In the genomic region with DNA sequence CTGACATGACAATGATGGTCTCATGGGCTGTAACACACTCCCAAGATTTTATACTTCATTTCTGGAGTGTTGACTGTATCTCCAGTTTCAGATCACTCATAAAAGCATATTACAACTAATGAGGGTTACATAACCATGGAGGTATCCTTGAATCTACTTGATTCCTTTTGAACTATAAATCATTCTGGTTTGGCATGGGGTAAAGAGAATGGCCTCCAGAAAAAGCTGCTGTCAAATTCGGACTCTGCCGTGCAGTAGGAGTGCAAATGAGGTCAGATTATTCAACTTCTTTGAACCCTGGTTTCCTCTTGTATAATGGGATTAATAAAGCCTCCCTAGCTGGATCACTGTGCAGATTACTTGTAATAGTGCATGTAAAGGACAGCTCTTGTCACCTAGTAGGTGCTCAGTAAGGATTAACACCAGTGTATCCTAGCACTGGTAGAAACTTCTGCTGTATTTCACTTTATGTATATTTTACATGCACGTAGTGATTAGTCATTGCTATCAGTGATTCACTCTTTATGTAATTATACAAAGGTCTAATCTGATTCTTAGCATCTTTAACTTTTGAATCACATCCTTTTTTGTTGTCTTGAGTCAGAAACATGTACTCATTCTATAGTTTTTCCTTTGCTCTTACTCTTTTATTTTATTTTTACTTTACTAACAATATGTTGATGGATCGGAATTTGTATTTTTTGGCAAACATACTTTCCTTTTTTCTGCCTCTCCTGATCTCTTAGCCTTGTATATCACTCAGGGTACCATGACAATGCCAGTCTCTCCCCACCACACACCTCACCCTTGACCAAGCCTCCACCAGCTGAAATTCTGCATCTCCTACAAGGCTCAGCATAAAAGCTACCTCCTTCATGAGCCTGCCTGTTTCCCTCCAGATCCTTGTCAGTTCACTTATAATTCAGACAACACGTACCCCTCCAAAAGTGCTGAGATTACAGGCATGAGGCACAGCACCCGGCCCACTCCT, we compare ENCODE assay signal across 8 cellular contexts. TPM values are rescaled to one million over a fixed set of nuclear protein-coding genes. Genes with fewer than 3 reads are reported as not detected.
DNase-seq lines count a peak whose midpoint lies in the region; ATAC-seq, FAIRE-seq and TF ChIP-seq lines count a peak whose summit lies in the region.
"Had no signal": no experiment of that assay in that cellular context is flagged by ENCODE, and none has a peak within 500 bp of the region (broad histone marks: within the 10 kb centered on the region; RNA-seq: fewer than 3 reads in every experiment).

No MANE protein-coding gene starts in this region.

- H3K9ac ChIP-seq in GM12878 (ENCODE audit: control insufficient read depth, insufficient read depth, low read length) (no peak overlapping the region), MM.1S (ENCODE audit: low read length) (no peak overlapping the region)

- TF ChIP-seq POLR2A in GM12878 (IDR thresholded peaks at IDR 0.05; ENCODE audit: low read depth, low read length), result no peak

- H3K9me3 Mint-ChIP-seq in neural crest cell, result no peaks in the 10 kb centered on the region

- 75% methylated on average over 6 of the region's 6 CpGs for WGBS in GM12878 (ENCODE audit: insufficient coverage, insufficient replicate concordance, low lambda C conversion rate, missing lambda C conversion rate)

- TF ChIP-seq CTCF in GM12878 (IDR thresholded peaks at IDR 0.05 in 2 of 3, conservative IDR thresholded peaks at IDR 0.05 in 1 of 3; ENCODE audit: control insufficient read depth in 2 of 3, extremely low read depth in 1 of 3, insufficient read depth in 1 of 3, low read depth in 3 of 3, low read length in 3 of 3) (no peak), neural crest cell (conservative IDR thresholded peaks at IDR 0.05) (no peak), MM.1S (IDR thresholded peaks at IDR 0.05; ENCODE audit: low read length) (no peak)

- in situ Hi-C loops in GM12878 (cut with MboI), result loop anchor here (25.0 kb wide), 1 partner anchor 351 kb away; the partner anchor contains the start of gene ZNF326

- FAIRE-seq in GM12878 (lab: Jason Lieb, UNC), result peak; percentile 23

- H3K4me2 ChIP-seq in GM12878 (ENCODE audit: control insufficient read depth, insufficient read depth) (peak overlapping the region; percentile 15), MM.1S (ENCODE audit: low read depth, low read length) (no peak overlapping the region)

- no peak for TF ChIP-seq EP300 in GM12878 (IDR thresholded peaks at IDR 0.05; ENCODE audit: borderline replicate concordance in 1 of 2, control insufficient read depth in 1 of 2, low read depth in 2 of 2, low read length in 2 of 2)

- SMC1A ChIA-PET in GM12878 (lab: Charles Lee; ENCODE audit: uncharacterized antibody, unreplicated experiment), result interaction anchor here (0.6 to 20.4 kb wide), 26 partner anchors 8 to 146 kb away, joined by 3 to 391 read pairs (median 5); partner anchors contain the start of gene LRRC8B

- H3K36me3 ChIP-seq in GM12878 (ENCODE audit: control insufficient read depth in 2 of 2, insufficient read depth in 2 of 2, low read length in 1 of 2) (no peaks in the 10 kb centered on the region), MM.1S (replicated peaks; ENCODE audit: insufficient read depth, low read length) (no peaks in the 10 kb centered on the region)

- no peaks in the 10 kb centered on the region for H3K27me3 ChIP-seq in GM12878 (replicated peaks in 1 of 2; ENCODE audit: control insufficient read depth in 2 of 2, insufficient read depth in 2 of 2, low read length in 1 of 2)
- no peaks in the 10 kb centered on the region for H3K27me3 ChIP-seq in MM.1S (replicated peaks; ENCODE audit: insufficient read depth, low read length)

- peak; percentile 92 for DNase-seq in ELR (ENCODE audit: low read depth)
- peak; percentile 2 for DNase-seq in NCI-H510A (lab: John Stamatoyannopoulos, UW)
- DNase-seq in GM12878 (ENCODE audit: low read depth, low spot score), result no peak
- DNase-seq in neural crest cell (ENCODE audit: low read depth, low spot score), result no peak
- DNase-seq in posterior vena cava (ENCODE audit: low spot score), result no peak
- DNase-seq in MM.1S, result no peak

- no TSS peak for BruUV-seq in GM12878 (replicated peaks; lab: Mats Ljungman, UMichigan)

- H2AFZ ChIP-seq in GM12878 (ENCODE audit: control insufficient read depth, low read depth, low read length) (no peak overlapping the region), MM.1S (ENCODE audit: low read length) (no peak overlapping the region)

- H3K4me1 ChIP-seq in GM12878 (ENCODE audit: control insufficient read depth, insufficient read depth, low read length) (peaks cover 3% of the 10 kb centered on the region; the same call in 1 of the 2 replicates), MM.1S (ENCODE audit: low read length) (0 out of 2 replicates have a peak, but pooled peaks cover 11% of the 10 kb centered on the region)

- ATAC-seq in GM12878 (no peak), GM19463 (IDR thresholded peaks at IDR 0.05; ENCODE audit: unreplicated experiment) (no peak)
- ATAC-seq: esophagus mucosa had no signal

- H3K36me3 Mint-ChIP-seq in neural crest cell (ENCODE audit: low read depth), result no peaks in the 10 kb centered on the region

- H3F3A ChIP-seq in MM.1S (ENCODE audit: insufficient read depth, low read length), result peaks cover 12% of the 10 kb centered on the region

- no peaks in the 10 kb centered on the region for H3K9me2 ChIP-seq in MM.1S (replicated peaks; ENCODE audit: insufficient read depth, low read length)

- H3K79me2 ChIP-seq in GM12878 (ENCODE audit: control insufficient read depth, insufficient read depth, low read length), result peaks cover 49% of the 10 kb centered on the region
- H3K79me2 ChIP-seq in MM.1S (ENCODE audit: low read length), result peaks cover 78% of the 10 kb centered on the region

- H3K4me3 ChIP-seq in GM12878, result no peak overlapping the region; the same call in 1 of the 2 replicates
- no peak overlapping the region for H3K4me3 ChIP-seq in MM.1S (ENCODE audit: low read length)

- no peak overlapping the region for H3K27ac Mint-ChIP-seq in neural crest cell (ENCODE audit: unreplicated experiment)

- no peak for TF ChIP-seq RAD21 in GM12878 (IDR thresholded peaks at IDR 0.05; ENCODE audit: insufficient read depth, low read depth, low read length)

- CTCF ChIA-PET in GM12878 (lab: Yijun Ruan, JAX), result interaction anchor here (0.7 to 19.0 kb wide), 14 partner anchors 9 to 126 kb away, joined by 3 to 369 read pairs (median 4); no protein-coding TSS in a partner anchor

- peaks cover 24% of the 10 kb centered on the region for H3K4me1 Mint-ChIP-seq in neural crest cell

- RAD21 ChIA-PET in GM12878 (lab: Charles Lee; ENCODE audit: unreplicated experiment), result interaction anchor here (0.6 to 12.5 kb wide), 17 partner anchors 9 to 169 kb away, joined by 3 to 302 read pairs (median 10); no protein-coding TSS in a partner anchor

- H3K4me3 Mint-ChIP-seq in neural crest cell, result peak overlapping the region; percentile 26

- H3K27ac ChIP-seq in GM12878 (ENCODE audit: control insufficient read depth, insufficient read depth) (peak overlapping the region; percentile 12; the same call in 1 of the 2 replicates), MM.1S (ENCODE audit: low read length) (no peak overlapping the region)

- intact Hi-C loops in GM12878 (cut with micrococcal nuclease; ENCODE audit: unreplicated experiment) (loop anchor here (10.0 kb wide), 1 partner anchor 359 kb away; the partner anchor contains the start of gene ZNF326), posterior vena cava (cut with DNase I) (loop anchor here in 1 of 2 donors (10.0 kb wide), 1 partner anchor 1359 kb away; no protein-coding TSS in a partner anchor)

- POLR2A ChIA-PET in GM12878 (lab: Charles Lee), result interaction anchor here (0.8 to 4.0 kb wide), 12 partner anchors 9 to 127 kb away, joined by 3 to 13 read pairs (median 4); no protein-coding TSS in a partner anchor

- H4K20me1 ChIP-seq in GM12878 (ENCODE audit: control insufficient read depth, insufficient read depth), result no peaks in the 10 kb centered on the region
- H4K20me1 ChIP-seq in MM.1S (ENCODE audit: insufficient read depth, low read length), result no peaks in the 10 kb centered on the region

- H3K27me3 Mint-ChIP-seq in neural crest cell (ENCODE audit: low read depth), result peaks cover 20% of the 10 kb centered on the region

- H3K9me3 ChIP-seq in GM12878 (replicated peaks; ENCODE audit: control insufficient read depth, insufficient read depth, low read length) (no peaks in the 10 kb centered on the region; the same call in 2 of the 3 replicates), MM.1S (replicated peaks; ENCODE audit: insufficient read depth, low read length) (no peaks in the 10 kb centered on the region)

TF ChIP-seq in GM12878, 131 proteins besides CTCF, POLR2A, EP300 and RAD21:
- no peak for TF ChIP-seq GATAD2B (conservative IDR thresholded peaks at IDR 0.05; ENCODE audit: low read depth)
- TF ChIP-seq KDM1A (IDR thresholded peaks at IDR 0.05; ENCODE audit: borderline replicate concordance), result no peak
- TF ChIP-seq ASH2L (IDR thresholded peaks at IDR 0.05; ENCODE audit: borderline replicate concordance, low read depth), result no peak
- TF ChIP-seq ZZZ3 (IDR thresholded peaks at IDR 0.05; ENCODE audit: control insufficient read depth, insufficient read length, low read depth), result no peak
- no peak for TF ChIP-seq ATF7 (IDR thresholded peaks at IDR 0.05; ENCODE audit: low read depth)

RNA-seq across cellular contexts. Expression of gene LRRC8C, which starts 3.2 kb away (rescaled TPM):
- 43.9 and 45.4 TPM in 2 replicates for total RNA-seq in GM12878 (2013; cell fraction: nucleolus; rRNA removed)
- total RNA-seq in GM12878 (2014; rRNA removed), result 11.7 and 12.9 TPM in 2 replicates
- total RNA-seq in GM12878 (2014; rRNA removed; fragmentation: Illumina TruSeq; extraction: Trizol), result 10.0 and 10.5 TPM in 2 replicates
- total RNA-seq in GM12878 (2021), result 10.6 and 11.4 TPM in 2 replicates
- 1.8 TPM for polyA plus RNA-seq in GM12878 (2011; ENCODE audit: low read depth)
- 16.3 and 21.7 TPM in 2 replicates for polyA plus RNA-seq in GM12878 (2011; rRNA removed)
- 8.5 and 9.4 TPM in 2 replicates for polyA plus RNA-seq in GM12878 (2011; cell fraction: cytosol; rRNA removed)
- polyA plus RNA-seq in GM12878 (2011; cell fraction: nucleus; rRNA removed), result 7.8 and 7.9 TPM in 2 replicates
- 2.2 and 2.6 TPM in 2 replicates for polyA plus RNA-seq in GM12878 (2012)
- polyA plus RNA-seq in GM12878 (2014; fragmentation: Illumina TruSeq; extraction: Trizol), result 13.7 and 16.6 TPM in 2 replicates
- polyA plus RNA-seq in GM12878 (2014; fragmentation: Nextera tagmentation; extraction: Ambion mirVana), result 1 to 10 TPM; 2.3 to 3.1 TPM
- polyA plus RNA-seq in GM12878 (2014; rRNA removed), result 6.3 and 7.9 TPM in 2 replicates
- 10 to 100 TPM; 10.9 to 11.3 TPM for polyA plus RNA-seq in GM12878 (2016; fragmentation: Nextera tagmentation; extraction: Ambion mirVana)
- 19.3 and 22.0 TPM in 2 replicates for polyA minus RNA-seq in GM12878 (2011; rRNA and poly(A)+ RNA removed)
- polyA minus RNA-seq in GM12878 (2011; cell fraction: cytosol; rRNA and poly(A)+ RNA removed), result 7.1 and 8.2 TPM in 2 replicates
- polyA minus RNA-seq in GM12878 (2011; cell fraction: nucleus; rRNA and poly(A)+ RNA removed), result 7.3 and 12.1 TPM in 2 replicates
- total RNA-seq in neural crest cell, result 4.5 and 4.6 TPM in 2 replicates
- 10 to 100 TPM; 10.5 to 11.9 TPM for total RNA-seq in posterior vena cava

Comparison
In these comparisons a context has a peak if more than half of its experiments do, and no peak if none do; other contexts are left out.
1. DNase-seq: peak in ELR (single experiment) and NCI-H510A (single experiment); none in GM12878 (single experiment), neural crest cell (single experiment), posterior vena cava (single experiment) and MM.1S (single experiment).